Comparison of ENCODE assay signal across 1 cellular context in the genomic region with DNA sequence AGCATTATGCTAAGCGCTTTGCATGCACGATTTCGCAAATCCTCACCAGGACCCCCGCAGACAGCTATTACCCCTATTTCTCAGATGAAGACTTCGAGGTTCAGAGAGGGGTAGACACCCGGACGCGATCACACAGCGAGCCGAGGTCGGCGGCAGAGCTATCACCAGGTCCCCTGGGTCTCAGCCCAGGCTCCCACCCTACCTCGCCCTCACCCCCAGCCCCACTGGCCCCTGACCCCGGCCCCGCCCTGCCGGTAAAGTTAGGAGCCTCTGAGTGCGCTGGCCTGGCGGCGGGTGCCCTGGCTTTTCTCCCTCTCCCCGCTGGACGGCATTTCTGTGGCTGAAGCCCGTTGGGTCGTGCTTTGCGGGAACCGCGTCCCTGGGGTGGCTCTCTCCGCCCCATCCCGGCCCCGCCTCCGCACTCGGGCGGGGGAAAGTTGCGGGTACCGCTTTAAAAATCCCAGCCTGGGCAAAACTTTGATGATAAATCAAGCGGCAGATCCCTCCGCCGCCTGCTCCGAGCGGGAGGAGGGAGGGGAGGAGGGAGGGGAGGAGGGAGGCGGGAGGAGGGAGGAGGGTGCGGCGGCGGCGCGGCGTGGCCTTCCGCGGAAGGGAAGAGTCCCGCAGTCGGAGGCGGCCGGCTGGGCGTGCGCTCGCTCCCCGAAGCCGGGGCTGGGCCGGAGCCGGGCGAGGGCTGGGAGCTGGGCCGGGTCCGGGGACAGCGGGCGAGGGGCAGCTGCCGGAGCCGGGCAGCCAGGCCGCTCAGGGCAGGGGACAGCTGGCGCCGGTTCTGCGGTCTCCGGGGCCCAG.
A peak's percentile ranks its signal among the peaks of the same experiment; 100 is the strongest.
TF ChIP-seq lines count a peak whose summit lies in the region.

A gene with protein sequence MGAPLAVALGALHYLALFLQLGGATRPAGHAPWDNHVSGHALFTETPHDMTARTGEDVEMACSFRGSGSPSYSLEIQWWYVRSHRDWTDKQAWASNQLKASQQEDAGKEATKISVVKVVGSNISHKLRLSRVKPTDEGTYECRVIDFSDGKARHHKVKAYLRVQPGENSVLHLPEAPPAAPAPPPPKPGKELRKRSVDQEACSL (plus strand): TSS at position 624 of the 810 bp plus-strand sequence. CDS start 224 bp downstream, outside the sequence.

TF ChIP-seq in A549, 52 proteins besides CTCF, POLR2A, EP300 and RAD21 (continued from another document):
- TF ChIP-seq, protein P1, sequence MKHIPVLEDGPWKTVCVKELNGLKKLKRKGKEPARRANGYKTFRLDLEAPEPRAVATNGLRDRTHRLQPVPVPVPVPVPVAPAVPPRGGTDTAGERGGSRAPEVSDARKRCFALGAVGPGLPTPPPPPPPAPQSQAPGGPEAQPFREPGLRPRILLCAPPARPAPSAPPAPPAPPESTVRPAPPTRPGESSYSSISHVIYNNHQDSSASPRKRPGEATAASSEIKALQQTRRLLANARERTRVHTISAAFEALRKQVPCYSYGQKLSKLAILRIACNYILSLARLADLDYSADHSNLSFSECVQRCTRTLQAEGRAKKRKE (CRISPR knock-in tag; IDR thresholded peaks at IDR 0.05; ENCODE audit: low read depth), result no peak
- no peak for TF ChIP-seq KDM5A (IDR thresholded peaks at IDR 0.05)
- no peak for TF ChIP-seq MAFK (IDR thresholded peaks at IDR 0.05; ENCODE audit: partially characterized antibody)
- no peak for TF ChIP-seq NFE2L2 (conservative IDR thresholded peaks at IDR 0.05; ENCODE audit: low read length)
- TF ChIP-seq RNF2 (IDR thresholded peaks at IDR 0.05; ENCODE audit: borderline replicate concordance, low read depth), result no peak
- TF ChIP-seq CHD4 (IDR thresholded peaks at IDR 0.05; ENCODE audit: borderline replicate concordance), result peak; percentile 93; the same call in 1 of the 2 replicates
- no peak for TF ChIP-seq NPAS2 (CRISPR knock-in tag; IDR thresholded peaks at IDR 0.05; ENCODE audit: borderline replicate concordance)
- no peak for TF ChIP-seq TP53 (CRISPR knock-in tag; IDR thresholded peaks at IDR 0.05)
- no peak for TF ChIP-seq HOXA7 (CRISPR knock-in tag; IDR thresholded peaks at IDR 0.05)
- no peak for TF ChIP-seq FOXS1 (CRISPR knock-in tag; IDR thresholded peaks at IDR 0.05)
- TF ChIP-seq SREBF2 (IDR thresholded peaks at IDR 0.05), result no peak
- no peak; the same call in 1 of the 2 replicates for TF ChIP-seq HDAC2 (IDR thresholded peaks at IDR 0.05)
- no peak for TF ChIP-seq CBX2 (IDR thresholded peaks at IDR 0.05; ENCODE audit: borderline replicate concordance, low read depth)
- no peak for TF ChIP-seq RCOR1 (IDR thresholded peaks at IDR 0.05; ENCODE audit: low read depth, low read length)
- no peak for TF ChIP-seq CEBPB (IDR thresholded peaks at IDR 0.05)
- no peak for TF ChIP-seq EHF (CRISPR knock-in tag; IDR thresholded peaks at IDR 0.05)
- no peak for TF ChIP-seq MYC (IDR thresholded peaks at IDR 0.05; ENCODE audit: borderline replicate concordance, low read length)
- no peak for TF ChIP-seq FOSL2 (IDR thresholded peaks at IDR 0.05)
- TF ChIP-seq FOSL2 (CRISPR knock-in tag; IDR thresholded peaks at IDR 0.05), result no peak
- no peak for TF ChIP-seq HOXB5 (CRISPR knock-in tag; IDR thresholded peaks at IDR 0.05)
- no peak for TF ChIP-seq ZNF302 (CRISPR knock-in tag; IDR thresholded peaks at IDR 0.05)
- TF ChIP-seq, protein P2, sequence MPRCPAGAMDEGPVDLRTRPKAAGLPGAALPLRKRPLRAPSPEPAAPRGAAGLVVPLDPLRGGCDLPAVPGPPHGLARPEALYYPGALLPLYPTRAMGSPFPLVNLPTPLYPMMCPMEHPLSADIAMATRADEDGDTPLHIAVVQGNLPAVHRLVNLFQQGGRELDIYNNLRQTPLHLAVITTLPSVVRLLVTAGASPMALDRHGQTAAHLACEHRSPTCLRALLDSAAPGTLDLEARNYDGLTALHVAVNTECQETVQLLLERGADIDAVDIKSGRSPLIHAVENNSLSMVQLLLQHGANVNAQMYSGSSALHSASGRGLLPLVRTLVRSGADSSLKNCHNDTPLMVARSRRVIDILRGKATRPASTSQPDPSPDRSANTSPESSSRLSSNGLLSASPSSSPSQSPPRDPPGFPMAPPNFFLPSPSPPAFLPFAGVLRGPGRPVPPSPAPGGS (IDR thresholded peaks at IDR 0.05), result 0 out of 3 replicates have a peak, but pooled peaks have one; percentile 8
- no peak for TF ChIP-seq ELK1 (IDR thresholded peaks at IDR 0.05; ENCODE audit: low read depth, low read length)
- TF ChIP-seq USF2 (IDR thresholded peaks at IDR 0.05), result no peak
- no peak for TF ChIP-seq CHD2 (IDR thresholded peaks at IDR 0.05; ENCODE audit: low read length, partially characterized antibody)
- no peak for TF ChIP-seq HEYL (CRISPR knock-in tag; IDR thresholded peaks at IDR 0.05)
- no peak for TF ChIP-seq MAX (IDR thresholded peaks at IDR 0.05)
- TF ChIP-seq E2F6 (IDR thresholded peaks at IDR 0.05; ENCODE audit: borderline replicate concordance, low read depth), result no peak
- TF ChIP-seq HMGXB4 (CRISPR knock-in tag; IDR thresholded peaks at IDR 0.05; ENCODE audit: borderline replicate concordance), result no peak
- TF ChIP-seq ZFP36 (IDR thresholded peaks at IDR 0.05; ENCODE audit: borderline replicate concordance, partially characterized antibody), result peak; percentile 44
- no peak for TF ChIP-seq POLR2AphosphoS2 (conservative IDR thresholded peaks at IDR 0.05; ENCODE audit: low read length)
- no peak; the same call in 2 of the 3 replicates for TF ChIP-seq SMC3 (IDR thresholded peaks at IDR 0.05)
- peak in 1 of 2 experiments; percentile 32; a peak in 2 of 5 replicates for TF ChIP-seq JUN (IDR thresholded peaks at IDR 0.05)
- TF ChIP-seq PBX3 (IDR thresholded peaks at IDR 0.05), result peak; percentile 49; the same call in 1 of the 2 replicates
- TF ChIP-seq PHF8 (IDR thresholded peaks at IDR 0.05; ENCODE audit: borderline replicate concordance, low read depth), result no peak
- TF ChIP-seq RARB (CRISPR knock-in tag; IDR thresholded peaks at IDR 0.05), result no peak
- no peak for TF ChIP-seq ZC3H11A (IDR thresholded peaks at IDR 0.05)
- TF ChIP-seq BHLHE40 (IDR thresholded peaks at IDR 0.05; ENCODE audit: low read depth, low read length), result no peak
